In genomic region chrX:107700317-107700774, GRCh38 we compare ENCODE assay signal across 11 cellular contexts.
DNase-seq lines count a peak whose midpoint lies in the region; ATAC-seq and TF ChIP-seq lines count a peak whose summit lies in the region.
"Had no signal": no experiment of that assay in that cellular context is flagged by ENCODE, and none has a peak within 500 bp of the region (broad histone marks: within the 10 kb centered on the region; RNA-seq: fewer than 3 reads in every experiment).

No MANE protein-coding gene starts in this region.

- H3K14ac ChIP-seq in trophoblast cell (ENCODE audit: low read length): no peak overlapping the region

- H3K27ac Mint-ChIP-seq in type B pancreatic cell: no peak overlapping the region

- H3K9me3 ChIP-seq in trophoblast cell (ENCODE audit: insufficient read depth, low read depth, low read length): no peaks in the 10 kb centered on the region

- whole genome bisulfite sequencing in trophoblast cell (ENCODE audit: extremely low coverage, insufficient coverage, insufficient read length): no CpG with 5 or more reads among the region's 4 CpGs

- no peak overlapping the region for H2BK12ac ChIP-seq in trophoblast cell (ENCODE audit: low read length)

- CTCF ChIA-PET in RWPE1 (lab: Yijun Ruan, JAX): no interaction called here

- no peak overlapping the region for H4K8ac ChIP-seq in trophoblast cell (ENCODE audit: low read depth, low read length)

- no peaks in the 10 kb centered on the region for H3K27me3 Mint-ChIP-seq in type B pancreatic cell

- H3K79me2 ChIP-seq in trophoblast cell (ENCODE audit: control insufficient read depth, insufficient read depth, low read length, poor library complexity): no peaks in the 10 kb centered on the region

- TF ChIP-seq CTCF in RWPE1 (conservative IDR thresholded peaks at IDR 0.05; ENCODE audit: low read depth): no peak
- no peak for TF ChIP-seq CTCF in foreskin keratinocyte (conservative IDR thresholded peaks at IDR 0.05)
- TF ChIP-seq CTCF in type B pancreatic cell (conservative IDR thresholded peaks at IDR 0.05): no peak

- H4K91ac ChIP-seq in trophoblast cell (ENCODE audit: low read depth, low read length): no peak overlapping the region

- H2AFZ ChIP-seq in trophoblast cell (ENCODE audit: insufficient read depth, low read length, poor library complexity): no peak overlapping the region

- H3K36me3 Mint-ChIP-seq in type B pancreatic cell: no peaks in the 10 kb centered on the region

- H3K79me1 ChIP-seq in trophoblast cell (ENCODE audit: low read length): no peaks in the 10 kb centered on the region

- H3K4me3 Mint-ChIP-seq in type B pancreatic cell: no peak overlapping the region

- no peak overlapping the region for H3K4me3 ChIP-seq in trophoblast cell (ENCODE audit: low read depth, low read length)

- H3K27me3 ChIP-seq in foreskin keratinocyte (no peaks in the 10 kb centered on the region), trophoblast cell (ENCODE audit: insufficient read depth, low read length) (no peaks in the 10 kb centered on the region)

- no peak overlapping the region for H2AK5ac ChIP-seq in trophoblast cell (ENCODE audit: low read length)

- H3K36me3 ChIP-seq in trophoblast cell (ENCODE audit: control insufficient read depth in 1 of 2, insufficient read depth in 2 of 2, low read length in 2 of 2): no peaks in the 10 kb centered on the region

- H3K4me1 Mint-ChIP-seq in type B pancreatic cell (ENCODE audit: unreplicated experiment): no peaks in the 10 kb centered on the region

- no peak overlapping the region for H2BK5ac ChIP-seq in trophoblast cell (ENCODE audit: low read depth, low read length, poor library complexity)

- H3K27ac ChIP-seq in RWPE1 (peak overlapping the region; percentile 62; the same call in 1 of the 2 replicates), foreskin keratinocyte (peak overlapping the region; percentile 37), trophoblast cell (ENCODE audit: low read depth, low read length) (no peak overlapping the region)

- peak; percentile 24 for DNase-seq in EH (ENCODE audit: low read depth)
- no peak for DNase-seq in RWPE1 (ENCODE audit: low spot score)
- DNase-seq in foreskin keratinocyte: no peak
- peak; percentile 45 to 72 for DNase-seq in trophoblast cell
- DNase-seq in type B pancreatic cell (ENCODE audit: extremely low spot score, unreplicated experiment): no peak
- DNase-seq in DMS153 (lab: John Stamatoyannopoulos, UW): no peak
- no peak for DNase-seq in SHP77 (lab: John Stamatoyannopoulos, UW)
- DNase-seq: DMS79, H7, NCI-H1417 treated with DMSO at 0.1 percent for 48 hours had no signal

- H4K12ac ChIP-seq in trophoblast cell (ENCODE audit: low read depth, low read length): no peak overlapping the region

- H3K4me2 ChIP-seq in trophoblast cell (ENCODE audit: low read length): no peak overlapping the region

- POLR2A ChIA-PET in RWPE1 (lab: Yijun Ruan, JAX; ENCODE audit: low non-redundant PET): no interaction called here

- peaks cover 4% of the 10 kb centered on the region for H3K9me3 Mint-ChIP-seq in type B pancreatic cell

- no peak overlapping the region for H3K4ac ChIP-seq in trophoblast cell (ENCODE audit: low read depth, low read length)

- no peak overlapping the region for H3K23ac ChIP-seq in trophoblast cell (ENCODE audit: low read length)

- no peak overlapping the region for H3K18ac ChIP-seq in trophoblast cell (ENCODE audit: low read length)

- peak; percentile 91 for ATAC-seq in foreskin keratinocyte
- ATAC-seq in GM21619 (IDR thresholded peaks at IDR 0.05; ENCODE audit: unreplicated experiment): no peak

- H3K9ac ChIP-seq in trophoblast cell (ENCODE audit: low read length): no peak overlapping the region

- H2BK120ac ChIP-seq in trophoblast cell (ENCODE audit: insufficient read depth, low read length, poor library complexity): no peak overlapping the region

- H3K4me1 ChIP-seq in foreskin keratinocyte (peaks cover 13% of the 10 kb centered on the region), trophoblast cell (ENCODE audit: control insufficient read depth in 1 of 2, insufficient read depth in 2 of 2, low read length in 2 of 2) (no peaks in the 10 kb centered on the region)

Comparison
In these comparisons a context has a peak if more than half of its experiments do, and no peak if none do; other contexts are left out.
1. DNase-seq: peak in EH (single experiment) and trophoblast cell (2 of 2); none in RWPE1 (single experiment), foreskin keratinocyte (0 of 2), type B pancreatic cell (single experiment), DMS153 (single experiment) and SHP77 (0 of 2).